Comparison of ENCODE assay signal across 1 cellular context in the genomic region with DNA sequence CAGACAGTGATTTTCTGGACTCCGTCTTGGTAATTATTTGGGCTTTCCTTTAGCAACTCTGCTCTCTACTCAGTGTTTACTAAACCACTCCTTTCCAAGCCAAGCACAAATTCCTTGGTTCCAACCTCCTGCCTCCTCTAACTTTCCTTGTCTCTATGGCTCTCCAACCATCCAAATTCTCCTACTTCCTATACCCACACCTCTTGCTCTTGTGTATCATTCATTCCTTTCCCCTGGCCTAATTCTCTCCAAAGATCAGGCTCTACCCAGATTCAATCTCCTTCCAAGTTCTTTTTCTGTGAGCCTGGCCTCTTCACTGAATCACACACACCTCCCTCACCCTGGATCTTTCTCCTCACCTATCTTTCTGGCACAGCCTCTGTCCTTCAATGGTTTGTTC.
TF ChIP-seq lines count a peak whose summit lies in the region.

No MANE protein-coding gene starts in this region.

TF ChIP-seq in neural cell, 6 proteins besides CTCF, POLR2A, EP300 and RAD21 (continued from another document):
- TF ChIP-seq, protein P1, sequence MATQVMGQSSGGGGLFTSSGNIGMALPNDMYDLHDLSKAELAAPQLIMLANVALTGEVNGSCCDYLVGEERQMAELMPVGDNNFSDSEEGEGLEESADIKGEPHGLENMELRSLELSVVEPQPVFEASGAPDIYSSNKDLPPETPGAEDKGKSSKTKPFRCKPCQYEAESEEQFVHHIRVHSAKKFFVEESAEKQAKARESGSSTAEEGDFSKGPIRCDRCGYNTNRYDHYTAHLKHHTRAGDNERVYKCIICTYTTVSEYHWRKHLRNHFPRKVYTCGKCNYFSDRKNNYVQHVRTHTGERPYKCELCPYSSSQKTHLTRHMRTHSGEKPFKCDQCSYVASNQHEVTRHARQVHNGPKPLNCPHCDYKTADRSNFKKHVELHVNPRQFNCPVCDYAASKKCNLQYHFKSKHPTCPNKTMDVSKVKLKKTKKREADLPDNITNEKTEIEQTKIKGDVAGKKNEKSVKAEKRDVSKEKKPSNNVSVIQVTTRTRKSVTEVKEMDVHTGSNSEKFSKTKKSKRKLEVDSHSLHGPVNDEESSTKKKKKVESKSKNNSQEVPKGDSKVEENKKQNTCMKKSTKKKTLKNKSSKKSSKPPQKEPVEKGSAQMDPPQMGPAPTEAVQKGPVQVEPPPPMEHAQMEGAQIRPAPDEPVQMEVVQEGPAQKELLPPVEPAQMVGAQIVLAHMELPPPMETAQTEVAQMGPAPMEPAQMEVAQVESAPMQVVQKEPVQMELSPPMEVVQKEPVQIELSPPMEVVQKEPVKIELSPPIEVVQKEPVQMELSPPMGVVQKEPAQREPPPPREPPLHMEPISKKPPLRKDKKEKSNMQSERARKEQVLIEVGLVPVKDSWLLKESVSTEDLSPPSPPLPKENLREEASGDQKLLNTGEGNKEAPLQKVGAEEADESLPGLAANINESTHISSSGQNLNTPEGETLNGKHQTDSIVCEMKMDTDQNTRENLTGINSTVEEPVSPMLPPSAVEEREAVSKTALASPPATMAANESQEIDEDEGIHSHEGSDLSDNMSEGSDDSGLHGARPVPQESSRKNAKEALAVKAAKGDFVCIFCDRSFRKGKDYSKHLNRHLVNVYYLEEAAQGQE (IDR thresholded peaks at IDR 0.05; ENCODE audit: borderline replicate concordance), result no peak
- TF ChIP-seq SMC3 (conservative IDR thresholded peaks at IDR 0.05; ENCODE audit: poor library complexity), result no peak
- no peak for TF ChIP-seq POLR2AphosphoS5 (IDR thresholded peaks at IDR 0.05)
- no peak for TF ChIP-seq MXI1 (conservative IDR thresholded peaks at IDR 0.05; ENCODE audit: poor library complexity, severe bottlenecking)
- no peak for TF ChIP-seq TAF1 (IDR thresholded peaks at IDR 0.05; ENCODE audit: low read depth)
